Comparison of ENCODE assay signal across 1 cellular context in the genomic region with DNA sequence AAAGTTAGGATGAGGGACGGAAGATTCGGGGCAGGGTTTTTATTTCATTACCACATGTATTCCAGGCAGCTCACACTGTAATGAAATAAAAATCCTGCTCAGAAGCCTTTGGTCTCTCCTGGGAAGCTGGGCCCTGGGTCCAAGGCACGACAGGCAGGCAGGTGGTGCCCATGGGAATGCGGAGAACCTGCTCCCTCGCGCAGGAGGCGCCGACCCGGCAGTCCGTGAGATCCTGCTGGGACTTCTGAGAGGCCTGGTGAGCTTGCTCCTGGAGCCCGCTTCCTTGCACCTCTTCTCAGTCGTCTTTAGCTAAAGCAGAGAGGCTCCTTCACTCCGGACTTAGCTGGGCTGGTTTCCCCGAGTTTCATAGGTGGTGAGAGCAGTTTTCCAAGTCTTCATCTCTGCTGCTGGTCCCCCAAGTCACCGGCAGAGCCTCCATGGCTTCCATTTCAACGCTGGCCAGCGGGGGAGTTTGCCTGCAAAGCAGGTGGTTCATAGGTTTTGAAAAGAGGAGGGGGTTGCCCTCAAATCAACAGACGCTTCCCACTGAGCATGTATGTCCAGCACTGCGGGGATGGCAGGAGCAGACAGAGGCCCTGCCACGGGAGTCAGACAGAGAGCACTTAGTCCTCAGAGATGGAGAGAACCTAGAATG.
TF ChIP-seq lines count a peak whose summit lies in the region.

No MANE protein-coding gene starts in this region.

TF ChIP-seq in HepG2, 621 proteins besides CTCF, POLR2A, EP300 and RAD21:
- TF ChIP-seq PHF8 (CRISPR knock-in tag; IDR thresholded peaks at IDR 0.05) (no peak), ZMYM3 (CRISPR knock-in tag; IDR thresholded peaks at IDR 0.05) (no peak), SP5 (CRISPR knock-in tag; IDR thresholded peaks at IDR 0.05; ENCODE audit: borderline replicate concordance, low read depth) (no peak), ZNF33A (CRISPR knock-in tag; IDR thresholded peaks at IDR 0.05; ENCODE audit: borderline replicate concordance) (no peak), HOXA3 (CRISPR knock-in tag; IDR thresholded peaks at IDR 0.05) (no peak), ETV6 (CRISPR knock-in tag; conservative IDR thresholded peaks at IDR 0.05) (no peak), MIER3 (CRISPR knock-in tag; IDR thresholded peaks at IDR 0.05; ENCODE audit: borderline replicate concordance) (no peak), ZKSCAN1 (IDR thresholded peaks at IDR 0.05; ENCODE audit: low read length) (no peak), ZBTB8A (CRISPR knock-in tag; IDR thresholded peaks at IDR 0.05; ENCODE audit: borderline replicate concordance, low read depth) (no peak), POGZ (CRISPR knock-in tag; IDR thresholded peaks at IDR 0.05) (no peak), ZNF558 (CRISPR knock-in tag; IDR thresholded peaks at IDR 0.05; ENCODE audit: borderline replicate concordance) (no peak)
- TF ChIP-seq, protein P1, sequence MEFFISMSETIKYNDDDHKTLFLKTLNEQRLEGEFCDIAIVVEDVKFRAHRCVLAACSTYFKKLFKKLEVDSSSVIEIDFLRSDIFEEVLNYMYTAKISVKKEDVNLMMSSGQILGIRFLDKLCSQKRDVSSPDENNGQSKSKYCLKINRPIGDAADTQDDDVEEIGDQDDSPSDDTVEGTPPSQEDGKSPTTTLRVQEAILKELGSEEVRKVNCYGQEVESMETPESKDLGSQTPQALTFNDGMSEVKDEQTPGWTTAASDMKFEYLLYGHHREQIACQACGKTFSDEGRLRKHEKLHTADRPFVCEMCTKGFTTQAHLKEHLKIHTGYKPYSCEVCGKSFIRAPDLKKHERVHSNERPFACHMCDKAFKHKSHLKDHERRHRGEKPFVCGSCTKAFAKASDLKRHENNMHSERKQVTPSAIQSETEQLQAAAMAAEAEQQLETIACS (CRISPR knock-in tag; IDR thresholded peaks at IDR 0.05): no peak
- TF ChIP-seq, protein P2, sequence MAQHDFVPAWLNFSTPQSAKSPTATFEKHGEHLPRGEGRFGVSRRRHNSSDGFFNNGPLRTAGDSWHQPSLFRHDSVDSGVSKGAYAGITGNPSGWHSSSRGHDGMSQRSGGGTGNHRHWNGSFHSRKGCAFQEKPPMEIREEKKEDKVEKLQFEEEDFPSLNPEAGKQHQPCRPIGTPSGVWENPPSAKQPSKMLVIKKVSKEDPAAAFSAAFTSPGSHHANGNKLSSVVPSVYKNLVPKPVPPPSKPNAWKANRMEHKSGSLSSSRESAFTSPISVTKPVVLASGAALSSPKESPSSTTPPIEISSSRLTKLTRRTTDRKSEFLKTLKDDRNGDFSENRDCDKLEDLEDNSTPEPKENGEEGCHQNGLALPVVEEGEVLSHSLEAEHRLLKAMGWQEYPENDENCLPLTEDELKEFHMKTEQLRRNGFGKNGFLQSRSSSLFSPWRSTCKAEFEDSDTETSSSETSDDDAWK (CRISPR knock-in tag; IDR thresholded peaks at IDR 0.05): no peak
- TF ChIP-seq, protein P3, sequence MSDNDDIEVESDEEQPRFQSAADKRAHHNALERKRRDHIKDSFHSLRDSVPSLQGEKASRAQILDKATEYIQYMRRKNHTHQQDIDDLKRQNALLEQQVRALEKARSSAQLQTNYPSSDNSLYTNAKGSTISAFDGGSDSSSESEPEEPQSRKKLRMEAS (IDR thresholded peaks at IDR 0.05): no peak
TF ChIP-seq in HepG2: peak in this region for 0.
